10 cellular contexts compared by ENCODE assay signal in the genomic region with DNA sequence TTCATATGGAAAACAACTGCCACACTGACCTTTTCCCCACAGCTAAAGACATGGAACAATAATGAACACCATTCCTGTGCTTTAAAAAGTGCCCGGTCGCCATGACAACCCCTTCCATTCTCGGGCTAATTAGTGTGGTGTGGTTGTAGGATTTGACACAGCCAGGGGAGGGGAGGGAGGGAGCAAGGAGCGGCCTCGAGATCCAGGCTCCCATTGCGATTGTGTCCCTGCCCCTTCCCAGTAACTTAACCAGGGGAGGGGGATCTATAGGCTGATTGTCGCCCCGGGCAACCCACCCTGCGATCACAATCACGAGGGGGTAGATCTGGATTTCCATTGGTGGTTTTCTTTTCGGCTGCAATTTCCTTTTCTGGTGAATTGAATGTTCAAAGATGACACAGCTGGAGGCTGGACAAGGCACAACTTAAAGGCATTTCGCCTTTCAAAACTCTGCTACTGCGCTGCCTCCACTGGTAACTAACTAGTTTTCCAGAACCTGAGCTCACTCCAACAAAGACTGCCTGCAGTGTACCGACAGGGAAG.
DNase-seq lines count a peak whose midpoint lies in the region; ATAC-seq, FAIRE-seq and TF ChIP-seq lines count a peak whose summit lies in the region.
"Had no signal": no experiment of that assay in that cellular context is flagged by ENCODE, and none has a peak within 500 bp of the region (broad histone marks: within the 10 kb centered on the region; RNA-seq: fewer than 3 reads in every experiment).

No MANE protein-coding gene starts in this region.

- H3K27me3 ChIP-seq in thyroid gland (no peaks in the 10 kb centered on the region), ovary (no peaks in the 10 kb centered on the region)

- peak overlapping the region in 1 of 3 donors; percentile 5 for H3K4me3 ChIP-seq in thyroid gland (replicated peaks in 1 of 3)
- H3K4me3 ChIP-seq in ovary, result no peak overlapping the region
- H3K4me3 ChIP-seq: A549 had no signal

- no peak for TF ChIP-seq CTCF in activated CD8-positive, alpha-beta T cell treated with anti-CD3 and anti-CD28 coated beads for 36 hours (IDR thresholded peaks at IDR 0.05)
- TF ChIP-seq CTCF in thyroid gland (IDR thresholded peaks at IDR 0.05), result no peak
- no peak for TF ChIP-seq CTCF in ovary (IDR thresholded peaks at IDR 0.05)

- CTCF ChIA-PET in activated CD8-positive, alpha-beta T cell treated with anti-CD3 and anti-CD28 coated beads for 36 hours (lab: Charles Lee), result no interaction called here
- CTCF ChIA-PET in activated CD8-positive, alpha-beta T cell treated with anti-CD3 and anti-CD28 coated beads, Interleukin-2, amount 10 ng/mL, durations not matched to agents 7 days and 5 days (lab: Charles Lee), result no interaction called here

- intact Hi-C loops in activated CD8-positive, alpha-beta T cell treated with anti-CD3 and anti-CD28 coated beads for 36 hours (cut with micrococcal nuclease), result no loop called here
- intact Hi-C loops in left colon (cut with DNase I, micrococcal nuclease) (no loop called here), thyroid gland (cut with DNase I) (no loop called here), ovary (cut with DNase I) (no loop called here)

- H3K4me3 Mint-ChIP-seq in activated CD8-positive, alpha-beta T cell treated with anti-CD3 and anti-CD28 coated beads for 36 hours, result peak overlapping the region; percentile 6
- no peak overlapping the region for H3K4me3 Mint-ChIP-seq in activated CD8-positive, alpha-beta T cell treated with anti-CD3 and anti-CD28 coated beads, Interleukin-2, amount 10 ng/mL, durations not matched to agents 7 days and 5 days

- TF ChIP-seq POLR2A in thyroid gland (IDR thresholded peaks at IDR 0.05) (no peak), ovary (IDR thresholded peaks at IDR 0.05) (no peak)

- H3K4me1 ChIP-seq in thyroid gland (peaks cover 20 to 21% of the 10 kb centered on the region in 2 donors), ovary (ENCODE audit: insufficient read depth) (peaks cover 2% of the 10 kb centered on the region)
- H3K4me1 ChIP-seq: A549 had no signal

- no peak for TF ChIP-seq EP300 in ovary (IDR thresholded peaks at IDR 0.05)

- H3K27ac Mint-ChIP-seq in activated CD8-positive, alpha-beta T cell treated with anti-CD3 and anti-CD28 coated beads for 36 hours, result no peak overlapping the region
- H3K27ac Mint-ChIP-seq in activated CD8-positive, alpha-beta T cell treated with anti-CD3 and anti-CD28 coated beads, Interleukin-2, amount 10 ng/mL, durations not matched to agents 7 days and 5 days, result no peak overlapping the region

- H3K36me3 Mint-ChIP-seq in activated CD8-positive, alpha-beta T cell treated with anti-CD3 and anti-CD28 coated beads for 36 hours (ENCODE audit: low read depth), result no peaks in the 10 kb centered on the region
- no peaks in the 10 kb centered on the region for H3K36me3 Mint-ChIP-seq in activated CD8-positive, alpha-beta T cell treated with anti-CD3 and anti-CD28 coated beads, Interleukin-2, amount 10 ng/mL, durations not matched to agents 7 days and 5 days (ENCODE audit: low read depth)

- H3K9me3 Mint-ChIP-seq in activated CD8-positive, alpha-beta T cell treated with anti-CD3 and anti-CD28 coated beads for 36 hours, result no peaks in the 10 kb centered on the region
- H3K9me3 Mint-ChIP-seq in activated CD8-positive, alpha-beta T cell treated with anti-CD3 and anti-CD28 coated beads, Interleukin-2, amount 10 ng/mL, durations not matched to agents 7 days and 5 days (ENCODE audit: insufficient read depth), result no peaks in the 10 kb centered on the region

- 37 to 50% methylated on average over 11 to 14 of the region's 14 CpGs for WGBS in thyroid gland, 2 donors
- 59 to 77% (median 75%) methylated on average over 14 of the region's 14 CpGs for WGBS in ovary, 3 donors

- ATAC-seq in activated CD8-positive, alpha-beta T cell treated with anti-CD3 and anti-CD28 coated beads for 36 hours, result no peak
- ATAC-seq in activated CD8-positive, alpha-beta T cell treated with anti-CD3 and anti-CD28 coated beads, Interleukin-2, amount 10 ng/mL, durations not matched to agents 7 days and 5 days, result no peak
- ATAC-seq in left colon (peak; percentile 78), GM18867 (IDR thresholded peaks at IDR 0.05; ENCODE audit: unreplicated experiment) (no peak)

- no peak for DNase-seq in activated CD8-positive, alpha-beta T cell treated with anti-CD3 and anti-CD28 coated beads for 36 hours
- DNase-seq in activated CD8-positive, alpha-beta T cell treated with anti-CD3 and anti-CD28 coated beads, Interleukin-2, amount 10 ng/mL, durations not matched to agents 7 days and 5 days, result no peak
- DNase-seq in ecto neural progenitor cell (ENCODE audit: low spot score) (peak; percentile 90), left colon (peak in 1 of 2 donors; percentile 45), thyroid gland (no peak), RCC 7860 (ENCODE audit: low spot score) (no peak), ovary (no peak)
- DNase-seq: effector memory CD4-positive, alpha-beta T cell had no signal

- no peaks in the 10 kb centered on the region for H3K4me1 Mint-ChIP-seq in activated CD8-positive, alpha-beta T cell treated with anti-CD3 and anti-CD28 coated beads for 36 hours (ENCODE audit: low read depth)
- H3K4me1 Mint-ChIP-seq in activated CD8-positive, alpha-beta T cell treated with anti-CD3 and anti-CD28 coated beads, Interleukin-2, amount 10 ng/mL, durations not matched to agents 7 days and 5 days (ENCODE audit: low read depth), result no peaks in the 10 kb centered on the region

- peaks cover 9% of the 10 kb centered on the region for H3K27me3 Mint-ChIP-seq in activated CD8-positive, alpha-beta T cell treated with anti-CD3 and anti-CD28 coated beads for 36 hours
- peaks cover 3% of the 10 kb centered on the region for H3K27me3 Mint-ChIP-seq in activated CD8-positive, alpha-beta T cell treated with anti-CD3 and anti-CD28 coated beads, Interleukin-2, amount 10 ng/mL, durations not matched to agents 7 days and 5 days (ENCODE audit: low read depth)

- no peak for FAIRE-seq in RCC 7860 (lab: Jason Lieb, UNC)
- FAIRE-seq: A549 had no signal

- H3K9me3 ChIP-seq in thyroid gland (no peaks in the 10 kb centered on the region), ovary (no peaks in the 10 kb centered on the region)
- H3K9me3 ChIP-seq: A549 had no signal

- POLR2A ChIA-PET in activated CD8-positive, alpha-beta T cell treated with anti-CD3 and anti-CD28 coated beads for 36 hours (lab: Charles Lee), result no interaction called here
- POLR2A ChIA-PET in activated CD8-positive, alpha-beta T cell treated with anti-CD3 and anti-CD28 coated beads, Interleukin-2, amount 10 ng/mL, durations not matched to agents 7 days and 5 days (lab: Charles Lee), result no interaction called here

- H3K27ac ChIP-seq in thyroid gland (peak overlapping the region in 2 of 3 donors; percentile 13 to 25), ovary (no peak overlapping the region)
- H3K27ac ChIP-seq: A549 had no signal

- peaks cover 9 to 11% of the 10 kb centered on the region in 2 donors for H3K36me3 ChIP-seq in thyroid gland
- H3K36me3 ChIP-seq in ovary, result no peaks in the 10 kb centered on the region

Comparison
In these comparisons a context has a peak if more than half of its experiments do, and no peak if none do; other contexts are left out.
1. H3K27ac ChIP-seq: peak in thyroid gland (2 of 3); none in ovary (0 of 2).